15 cellular contexts compared by ENCODE assay signal in the genomic region with DNA sequence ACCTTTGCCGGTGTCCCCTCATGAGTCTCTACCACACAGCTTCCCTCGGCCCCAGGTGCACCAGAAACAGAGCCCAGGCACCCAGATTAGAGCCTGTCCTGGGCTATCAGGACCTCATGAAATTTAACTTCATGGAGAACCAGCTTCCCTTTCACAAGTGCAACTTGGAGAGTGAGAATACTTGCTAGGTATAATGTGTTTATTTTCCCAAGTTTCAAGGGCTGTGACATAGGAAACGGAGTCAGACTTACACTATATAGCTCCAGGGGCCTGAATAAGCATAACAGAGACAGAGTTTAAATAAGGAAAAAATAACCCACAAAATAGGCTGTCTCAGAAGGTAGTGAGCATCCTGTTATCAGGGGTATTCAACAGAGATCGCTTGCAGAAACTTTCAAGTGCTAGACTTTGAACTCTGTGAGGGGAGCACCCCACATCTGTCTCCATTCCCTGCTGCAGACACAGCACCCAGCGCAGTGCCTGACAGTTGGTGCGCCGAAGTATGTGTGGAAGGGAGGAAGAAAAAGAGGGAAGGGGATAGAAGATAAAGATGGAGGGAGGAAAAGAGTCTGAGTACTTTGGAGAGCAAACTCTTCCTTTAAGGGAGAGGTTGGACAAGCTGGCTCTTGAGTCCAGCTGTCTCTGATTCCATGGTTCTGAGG.
DNase-seq lines count a peak whose midpoint lies in the region; ATAC-seq and TF ChIP-seq lines count a peak whose summit lies in the region.
"Had no signal": no experiment of that assay in that cellular context is flagged by ENCODE, and none has a peak within 500 bp of the region (broad histone marks: within the 10 kb centered on the region; RNA-seq: fewer than 3 reads in every experiment).

No MANE protein-coding gene starts in this region.

- H3K4me3 ChIP-seq in DND-41 (ENCODE audit: low read depth in 1 of 2, low read length in 2 of 2) (no peak overlapping the region), Peyer's patch (no peak overlapping the region), esophagus squamous epithelium (no peak overlapping the region), parathyroid adenoma (ENCODE audit: low read depth, low read length) (no peak overlapping the region)
- H3K4me3 ChIP-seq: SJSA1 had no signal

- intact Hi-C loops in esophagus squamous epithelium (cut with DNase I): no loop called here

- H3K79me2 ChIP-seq in DND-41 (ENCODE audit: insufficient read depth, low read length): no peaks in the 10 kb centered on the region
- no peaks in the 10 kb centered on the region for H3K79me2 ChIP-seq in parathyroid adenoma

- no peak overlapping the region for H3K4me2 ChIP-seq in DND-41 (ENCODE audit: insufficient read depth, low read length)
- peak overlapping the region; percentile 5 for H3K4me2 ChIP-seq in parathyroid adenoma (ENCODE audit: low read length)

- no peaks in the 10 kb centered on the region for H3K36me3 ChIP-seq in DND-41 (ENCODE audit: insufficient read depth, low read length)
- no peaks in the 10 kb centered on the region for H3K36me3 ChIP-seq in Peyer's patch
- no peaks in the 10 kb centered on the region for H3K36me3 ChIP-seq in esophagus squamous epithelium
- no peaks in the 10 kb centered on the region for H3K36me3 ChIP-seq in parathyroid adenoma (ENCODE audit: control insufficient read depth, insufficient read depth, low read length)
- H3K36me3 ChIP-seq: neutrophil, SJSA1 had no signal

- no peak for TF ChIP-seq POLR2A in Peyer's patch (IDR thresholded peaks at IDR 0.05)
- TF ChIP-seq POLR2A in esophagus squamous epithelium (IDR thresholded peaks at IDR 0.05): no peak

- no peak overlapping the region for H2AFZ ChIP-seq in DND-41 (ENCODE audit: low read depth, low read length)
- peak overlapping the region; percentile 78 for H2AFZ ChIP-seq in parathyroid adenoma

- H3K9me3 ChIP-seq in DND-41 (ENCODE audit: insufficient read depth, low read length, severe bottlenecking) (no peaks in the 10 kb centered on the region), Peyer's patch (no peaks in the 10 kb centered on the region), esophagus squamous epithelium (no peaks in the 10 kb centered on the region), parathyroid adenoma (ENCODE audit: control insufficient read depth, low read length) (no peaks in the 10 kb centered on the region)
- H3K9me3 ChIP-seq: neutrophil, SJSA1 had no signal

- H3K27me3 ChIP-seq in DND-41 (ENCODE audit: insufficient read depth, low read length, poor library complexity) (no peaks in the 10 kb centered on the region), Peyer's patch (no peaks in the 10 kb centered on the region), esophagus squamous epithelium (no peaks in the 10 kb centered on the region), parathyroid adenoma (ENCODE audit: control insufficient read depth, insufficient read depth, low read length) (no peaks in the 10 kb centered on the region)
- H3K27me3 ChIP-seq: SJSA1 had no signal

- 76 to 85% methylated on average over 5 to 6 of the region's 7 CpGs for WGBS in esophagus squamous epithelium, 2 donors

- TF ChIP-seq CTCF in DND-41 (IDR thresholded peaks at IDR 0.05; ENCODE audit: borderline replicate concordance, extremely low read depth, low read length, poor library complexity, severe bottlenecking): no peak
- no peak for TF ChIP-seq CTCF in Peyer's patch (IDR thresholded peaks at IDR 0.05)
- TF ChIP-seq CTCF in esophagus squamous epithelium (IDR thresholded peaks at IDR 0.05): no peak
- TF ChIP-seq CTCF in parathyroid adenoma (IDR thresholded peaks at IDR 0.05): no peak

- peak; percentile 2 for DNase-seq in DND-41
- peak in 1 of 3 donors; percentile 19 for DNase-seq in Peyer's patch
- DNase-seq in esophagus squamous epithelium (lab: John Stamatoyannopoulos, UW): no peak
- no peak for DNase-seq in cerebellar nuclear complex (lab: John Stamatoyannopoulos, UW)
- no peak for DNase-seq in effector CD4-positive, alpha-beta T cell
- DNase-seq: activated T-cell treated with anti-CD3 and anti-CD28 coated beads, Interleukin-2, amount 50 U/mL, for 4 hours; CD4-positive, alpha-beta memory T cell; stimulated activated CD4-positive, alpha-beta T cell treated with anti-CD3 and anti-CD28 coated beads, Interleukin-1b, Interleukin-23, amount 100 ng/mL, for 48 hours; stimulated activated naive CD4-positive, alpha-beta T cell treated with Interleukin-2 at 50 U/mL for 16 hours had no signal

- H3K4me1 ChIP-seq in DND-41 (ENCODE audit: insufficient read depth, low read length) (peaks cover 5% of the 10 kb centered on the region), Peyer's patch (peaks cover 0 to 37% (median 2%) of the 10 kb centered on the region in 4 donors), esophagus squamous epithelium (peaks cover 18 to 59% (median 24%) of the 10 kb centered on the region in 3 donors), parathyroid adenoma (peaks cover 54% of the 10 kb centered on the region)

- no peak overlapping the region for H3K27ac ChIP-seq in DND-41 (ENCODE audit: low read length)
- H3K27ac ChIP-seq in Peyer's patch: peak overlapping the region in 3 of 4 donors; percentile 8 to 51 (median 25)
- peak overlapping the region in 3 of 4 donors; percentile 26 to 56 (median 55) for H3K27ac ChIP-seq in esophagus squamous epithelium
- H3K27ac ChIP-seq in parathyroid adenoma: peak overlapping the region; percentile 62
- H3K27ac ChIP-seq: neutrophil, SJSA1 had no signal

- H4K20me1 ChIP-seq in DND-41 (ENCODE audit: insufficient read depth, low read length): no peaks in the 10 kb centered on the region

- H3K9ac ChIP-seq in DND-41 (ENCODE audit: low read depth, low read length) (no peak overlapping the region), parathyroid adenoma (no peak overlapping the region)

- ATAC-seq in DND-41 (ENCODE audit: insufficient read depth, low read depth) (no peak), HG03045 (IDR thresholded peaks at IDR 0.05; ENCODE audit: unreplicated experiment) (no peak), HG03520 (IDR thresholded peaks at IDR 0.05; ENCODE audit: unreplicated experiment) (no peak)
- ATAC-seq: activated T-cell treated with anti-CD3 and anti-CD28 coated beads, Interleukin-2, amount 50 U/mL, for 4 hours; WTC11 had no signal
